In genomic region chrX:49054073-49054762, GRCh38 we compare ENCODE assay signal across 1 cellular context.
TF ChIP-seq lines count a peak whose summit lies in the region.

No MANE protein-coding gene starts in this region.

TF ChIP-seq in K562, 482 proteins besides CTCF, POLR2A, EP300 and RAD21:
- TF ChIP-seq ZEB2 (IDR thresholded peaks at IDR 0.05) (no peak), NR2C1 (IDR thresholded peaks at IDR 0.05) (peak; percentile 72), NR2C1 (tag; IDR thresholded peaks at IDR 0.05) (no peak), POLR2H (tag; IDR thresholded peaks at IDR 0.05; ENCODE audit: low read depth) (no peak), NR2C2 (CRISPR knock-in tag; IDR thresholded peaks at IDR 0.05) (no peak), NR2C2 (tag; IDR thresholded peaks at IDR 0.05) (peak; percentile 90), ZNF184 (CRISPR knock-in tag; IDR thresholded peaks at IDR 0.05) (no peak), SMARCA5 (IDR thresholded peaks at IDR 0.05) (peak; percentile 68; the same call in 1 of the 2 replicates), BCLAF1 (IDR thresholded peaks at IDR 0.05; ENCODE audit: borderline replicate concordance in 1 of 2, control insufficient read depth in 1 of 2, low read depth in 2 of 2, low read length in 1 of 2) (no peak), TRIM28 (IDR thresholded peaks at IDR 0.05) (0 out of 2 replicates have a peak, but pooled peaks have one; percentile 68), ZNF280A (IDR thresholded peaks at IDR 0.05; ENCODE audit: low read depth, partially characterized antibody) (peak; percentile 57)
TF ChIP-seq in K562: peak in this region for 5.
